ENCODE assay signal across 23 cellular contexts in genomic region chr7:84249651-84250050, GRCh38.
"Had no signal": no experiment of that assay in that cellular context is flagged by ENCODE, and none has a peak within 500 bp of the region (broad histone marks: within the 10 kb centered on the region; RNA-seq: fewer than 3 reads in every experiment).

No MANE protein-coding gene starts in this region.

- H3K4me3 ChIP-seq: breast epithelium, colonic mucosa, lung, neural progenitor cell, testis, uterus had no signal

- H3K4me2 ChIP-seq: neural progenitor cell had no signal

- H3K9me3 ChIP-seq: colonic mucosa, testis, uterus had no signal

- H3K27ac Mint-ChIP-seq: activated CD4-positive, alpha-beta memory T cell treated with anti-CD3 and anti-CD28 coated beads for 36 hours; activated CD4-positive, alpha-beta T cell treated with anti-CD3 and anti-CD28 coated beads for 36 hours; activated naive CD8-positive, alpha-beta T cell treated with anti-CD3 and anti-CD28 coated beads, Interleukin-2, amount 10 ng/mL, durations not matched to agents 7 days and 5 days; naive thymus-derived CD8-positive, alpha-beta T cell; WTC11 had no signal

- H3K27ac ChIP-seq: breast epithelium, colonic mucosa, neural progenitor cell, testis, uterus had no signal

- H3K4me1 Mint-ChIP-seq: activated CD4-positive, alpha-beta T cell treated with anti-CD3 and anti-CD28 coated beads for 36 hours; activated naive CD8-positive, alpha-beta T cell treated with anti-CD3 and anti-CD28 coated beads, Interleukin-2, amount 10 ng/mL, durations not matched to agents 7 days and 5 days had no signal

- DNase-seq: activated CD4-positive, alpha-beta memory T cell treated with anti-CD3 and anti-CD28 coated beads for 36 hours; activated CD4-positive, alpha-beta T cell treated with anti-CD3 and anti-CD28 coated beads for 36 hours; activated naive CD4-positive, alpha-beta T cell treated with Interleukin-2 at 50 U/mL for 16 hours; activated naive CD8-positive, alpha-beta T cell treated with anti-CD3 and anti-CD28 coated beads, Interleukin-2, amount 10 ng/mL, durations not matched to agents 7 days and 5 days; activated T-cell treated with anti-CD3 and anti-CD28 coated beads, Interleukin-2, amount 50 U/mL, for 48 hours; amniotic stem cell; colonic mucosa; erythroblast; foreskin fibroblast; kidney; naive thymus-derived CD8-positive, alpha-beta T cell; retina; stimulated activated CD4-positive, alpha-beta T cell treated with anti-CD3 and anti-CD28 coated beads, Interleukin-4, amount 100 ng/mL, for 1 hour; stimulated activated naive CD4-positive, alpha-beta T cell; T-helper 9 cell; testis; trophoblast cell; uterus had no signal

- H3K27me3 ChIP-seq: breast epithelium, colonic mucosa, neural progenitor cell, testis, uterus had no signal

- H3K4me3 Mint-ChIP-seq: activated CD4-positive, alpha-beta memory T cell treated with anti-CD3 and anti-CD28 coated beads for 36 hours; activated CD4-positive, alpha-beta T cell treated with anti-CD3 and anti-CD28 coated beads for 36 hours; activated naive CD8-positive, alpha-beta T cell treated with anti-CD3 and anti-CD28 coated beads, Interleukin-2, amount 10 ng/mL, durations not matched to agents 7 days and 5 days; mesothelial cell of epicardium; naive thymus-derived CD8-positive, alpha-beta T cell; neural progenitor cell; WTC11 had no signal

- H3K4me1 ChIP-seq: breast epithelium, colonic mucosa, testis, uterus had no signal

- H3K36me3 ChIP-seq: breast epithelium, colonic mucosa, neural progenitor cell, uterus had no signal

- H3K9ac ChIP-seq: neural progenitor cell had no signal

- H3K27me3 Mint-ChIP-seq: activated CD4-positive, alpha-beta memory T cell treated with anti-CD3 and anti-CD28 coated beads for 36 hours; activated naive CD8-positive, alpha-beta T cell treated with anti-CD3 and anti-CD28 coated beads, Interleukin-2, amount 10 ng/mL, durations not matched to agents 7 days and 5 days had no signal

- H3K36me3 Mint-ChIP-seq: activated CD4-positive, alpha-beta memory T cell treated with anti-CD3 and anti-CD28 coated beads for 36 hours; activated naive CD8-positive, alpha-beta T cell treated with anti-CD3 and anti-CD28 coated beads, Interleukin-2, amount 10 ng/mL, durations not matched to agents 7 days and 5 days had no signal
